8 cellular contexts compared by ENCODE assay signal in the genomic region with DNA sequence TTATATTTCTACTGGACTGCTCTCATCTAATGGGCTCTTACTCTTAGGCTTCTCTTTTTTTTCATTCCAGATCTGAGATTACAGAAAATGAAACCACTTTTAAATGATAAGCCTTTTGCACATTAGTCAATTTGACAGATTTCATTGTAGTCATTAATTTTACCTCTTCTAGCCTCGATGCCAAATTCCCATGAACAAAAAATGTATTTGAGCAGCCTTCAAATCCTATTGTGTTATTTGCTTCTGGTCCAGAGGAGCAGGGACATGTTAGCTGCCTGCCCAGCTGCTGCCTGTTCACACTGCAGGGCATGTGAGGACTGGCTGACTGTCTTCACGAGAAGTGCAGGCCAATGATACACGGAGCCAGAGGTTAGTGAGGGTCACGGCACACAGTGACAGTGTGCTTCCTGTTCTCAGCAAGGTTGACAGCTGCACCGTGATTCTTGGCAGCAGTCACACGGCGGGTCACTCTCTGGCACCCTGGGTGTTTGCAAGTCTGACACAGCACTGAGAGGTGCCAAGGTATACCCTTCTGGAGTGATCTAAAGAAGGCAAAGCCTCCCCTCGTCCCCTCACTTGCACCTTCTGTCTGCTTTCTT. TPM values are rescaled to one million over a fixed set of nuclear protein-coding genes. Genes with fewer than 3 reads are reported as not detected.
DNase-seq lines count a peak whose midpoint lies in the region; ATAC-seq and TF ChIP-seq lines count a peak whose summit lies in the region.

No MANE protein-coding gene starts in this region.

- DNase-seq in NCI-H2081 (lab: John Stamatoyannopoulos, UW) (peak; percentile 30 to 79), NCI-H2081 treated with DMSO at 0.1 percent for 48 hours (lab: John Stamatoyannopoulos, UW) (no peak), NCI-H774 (lab: John Stamatoyannopoulos, UW) (peak; percentile 70), body of pancreas (peak; percentile 88 to 93 (median 92)), lower leg skin (ENCODE audit: low spot score in 2 of 2) (peak; percentile 43 to 91), type B pancreatic cell (ENCODE audit: extremely low spot score, unreplicated experiment) (no peak)

- WGBS in body of pancreas, 2 donors, result 5 to 6% methylated on average over 3 to 8 of the region's 8 CpGs
- 16 to 17% methylated on average over 8 of the region's 8 CpGs for WGBS in lower leg skin, 2 donors

- intact Hi-C loops in body of pancreas (cut with DNase I) (no loop called here), lower leg skin (cut with DNase I; ENCODE audit: low total_unique reads) (no loop called here)

- no peaks in the 10 kb centered on the region for H3K9me3 Mint-ChIP-seq in type B pancreatic cell

- no peaks in the 10 kb centered on the region for H3K27me3 Mint-ChIP-seq in type B pancreatic cell

- peaks cover 20% of the 10 kb centered on the region for H3K4me1 ChIP-seq in body of pancreas

- TF ChIP-seq CTCF in body of pancreas (IDR thresholded peaks at IDR 0.05) (no peak), lower leg skin (IDR thresholded peaks at IDR 0.05) (no peak), type B pancreatic cell (conservative IDR thresholded peaks at IDR 0.05) (no peak)

- peaks cover 8% of the 10 kb centered on the region for H3K36me3 Mint-ChIP-seq in type B pancreatic cell

- H3K4me3 Mint-ChIP-seq in type B pancreatic cell, result no peak overlapping the region

- ATAC-seq in HG02970 (IDR thresholded peaks at IDR 0.05; ENCODE audit: low FRiP score, unreplicated experiment), result peak; percentile 75
- peak; percentile 99 for ATAC-seq in body of pancreas
- ATAC-seq in HG03025 (IDR thresholded peaks at IDR 0.05; ENCODE audit: low FRiP score, unreplicated experiment), result no peak

- no peaks in the 10 kb centered on the region for H3K36me3 ChIP-seq in body of pancreas (replicated peaks in 1 of 2; ENCODE audit: insufficient read depth in 1 of 2, low read depth in 2 of 2)

- peak overlapping the region; percentile 55 for H3K27ac Mint-ChIP-seq in type B pancreatic cell

- peak overlapping the region; percentile 55 to 83 (median 60) for H3K27ac ChIP-seq in body of pancreas

- H3K4me3 ChIP-seq in body of pancreas (no peak overlapping the region), lower leg skin (ENCODE audit: low read depth, poor library complexity, severe bottlenecking) (no peak overlapping the region)

- TF ChIP-seq POLR2A in body of pancreas (IDR thresholded peaks at IDR 0.05) (peak in 1 of 3 donors; percentile 26), lower leg skin (IDR thresholded peaks at IDR 0.05) (no peak)

- peaks cover 25% of the 10 kb centered on the region for H3K4me1 Mint-ChIP-seq in type B pancreatic cell (ENCODE audit: unreplicated experiment)

- H3K27me3 ChIP-seq in body of pancreas, result no peaks in the 10 kb centered on the region

- H3K9me3 ChIP-seq in body of pancreas, result no peaks in the 10 kb centered on the region

RNA-seq across cellular contexts. Expression of a gene that starts 40.8 kb away (rescaled TPM):
- total RNA-seq in body of pancreas, result 10 to 100 TPM; 14.5 to 25.2 TPM
- 10 to 100 TPM; 29.2 to 38.8 (median 31.0) TPM for total RNA-seq in lower leg skin
- 13.2 and 15.4 TPM in 2 replicates for total RNA-seq in type B pancreatic cell (ENCODE audit: low replicate concordance)

Comparison
In these comparisons a context has a peak if more than half of its experiments do, and no peak if none do; other contexts are left out.
1. DNase-seq: peak in NCI-H2081 (2 of 2), NCI-H774 (single experiment), body of pancreas (4 of 4) and lower leg skin (2 of 2); none in NCI-H2081 treated with DMSO at 0.1 percent for 48 hours (single experiment) and type B pancreatic cell (single experiment).